19 cellular contexts compared by ENCODE assay signal in the genomic region with DNA sequence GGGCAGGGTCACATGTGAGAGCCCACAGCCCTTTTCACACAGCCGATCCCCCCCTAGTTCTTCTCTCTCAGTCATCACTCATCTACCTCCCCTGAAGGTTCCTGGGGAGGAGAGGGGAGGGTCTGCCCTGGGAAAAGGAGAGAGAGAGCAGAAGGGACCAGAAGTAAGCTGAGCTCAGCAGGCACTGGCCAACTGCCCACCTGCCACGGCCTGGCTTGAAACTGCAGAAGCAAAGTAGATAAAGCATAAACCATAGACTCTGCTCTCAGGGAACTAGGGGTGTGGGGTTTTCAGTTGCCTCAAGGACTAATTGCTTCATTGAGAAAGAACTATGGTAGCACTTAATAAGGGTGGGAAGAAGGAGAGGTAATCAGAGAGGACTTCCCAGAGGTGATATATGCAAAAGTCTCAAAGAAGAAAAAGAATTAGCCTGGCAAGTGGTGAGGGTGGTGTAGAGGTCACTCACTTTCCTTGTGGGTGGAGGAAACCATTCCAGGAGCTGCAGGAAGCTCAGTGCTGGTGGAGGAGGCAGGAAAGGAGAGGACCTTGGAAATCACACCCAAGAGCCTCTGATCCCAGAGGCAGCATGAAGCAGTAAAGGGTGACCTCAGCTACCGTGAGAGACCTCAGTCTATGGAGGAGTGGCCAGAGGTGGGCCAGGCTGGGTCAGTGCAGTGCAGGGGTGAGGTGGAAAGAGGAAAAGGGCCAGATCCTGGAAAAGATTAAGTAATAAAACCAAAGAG. TPM values are rescaled to one million over a fixed set of nuclear protein-coding genes. Genes with fewer than 3 reads are reported as not detected.
"Had no signal": no experiment of that assay in that cellular context is flagged by ENCODE, and none has a peak within 500 bp of the region (broad histone marks: within the 10 kb centered on the region; RNA-seq: fewer than 3 reads in every experiment).

No MANE protein-coding gene starts in this region.

- H3K27ac ChIP-seq: cardiac muscle cell, esophagus muscularis mucosa, gastroesophageal sphincter, heart left ventricle, pancreas, sigmoid colon, testis, upper lobe of right lung had no signal

- H3K9me3 Mint-ChIP-seq: activated naive CD8-positive, alpha-beta T cell treated with anti-CD3 and anti-CD28 coated beads for 36 hours; naive B cell; stimulated activated effector memory CD8-positive, alpha-beta T cell treated with anti-CD3 and anti-CD28 coated beads, Interleukin-12 subunit alpha, Interleukin-12 subunit beta, amount 100 ng/mL, for 72 hours; T-helper 2 cell treated with Interferon-gamma antibody and Interleukin-4, amounts not matched to agents 5 μg/mL and 100 μg/mL, for 36 hours; WTC11 had no signal

- ATAC-seq: activated CD4-positive, alpha-beta T cell treated with anti-CD3 and anti-CD28 coated beads for 36 hours; gastroesophageal sphincter; pancreas; stimulated activated effector memory CD8-positive, alpha-beta T cell treated with anti-CD3 and anti-CD28 coated beads, Interleukin-12 subunit alpha, Interleukin-12 subunit beta, amount 100 ng/mL, for 72 hours; upper lobe of right lung; WTC11 had no signal

- H3K27me3 ChIP-seq: cardiac muscle cell, esophagus muscularis mucosa, heart left ventricle, pancreas, testis, upper lobe of right lung had no signal

- H3K27me3 Mint-ChIP-seq: naive B cell had no signal

- H3K27ac Mint-ChIP-seq: activated CD4-positive, alpha-beta T cell treated with anti-CD3 and anti-CD28 coated beads for 36 hours; activated naive CD8-positive, alpha-beta T cell treated with anti-CD3 and anti-CD28 coated beads for 36 hours; memory B cell; stimulated activated effector memory CD8-positive, alpha-beta T cell treated with anti-CD3 and anti-CD28 coated beads, Interleukin-12 subunit alpha, Interleukin-12 subunit beta, amount 100 ng/mL, for 72 hours; T-helper 2 cell treated with Interferon-gamma antibody and Interleukin-4, amounts not matched to agents 5 μg/mL and 100 μg/mL, for 36 hours; WTC11 had no signal

- H3K9me3 ChIP-seq: esophagus muscularis mucosa, gastroesophageal sphincter, pancreas, sigmoid colon, testis, upper lobe of right lung had no signal

- H3K4me1 Mint-ChIP-seq: stimulated activated effector memory CD8-positive, alpha-beta T cell treated with anti-CD3 and anti-CD28 coated beads, Interleukin-12 subunit alpha, Interleukin-12 subunit beta, amount 100 ng/mL, for 72 hours had no signal

- H3K4me3 ChIP-seq: cardiac muscle cell, esophagus muscularis mucosa, gastroesophageal sphincter, heart left ventricle, pancreas, sigmoid colon, testis, upper lobe of right lung had no signal

- H3K4me1 ChIP-seq: esophagus muscularis mucosa, pancreas, sigmoid colon, upper lobe of right lung had no signal

- H3K36me3 Mint-ChIP-seq: activated naive CD8-positive, alpha-beta T cell treated with anti-CD3 and anti-CD28 coated beads for 36 hours; memory B cell; naive B cell; stimulated activated effector memory CD8-positive, alpha-beta T cell treated with anti-CD3 and anti-CD28 coated beads, Interleukin-12 subunit alpha, Interleukin-12 subunit beta, amount 100 ng/mL, for 72 hours; WTC11 had no signal

- H3K36me3 ChIP-seq: cardiac muscle cell, esophagus muscularis mucosa, gastroesophageal sphincter, heart left ventricle, pancreas, sigmoid colon, upper lobe of right lung had no signal

- DNase-seq: activated CD4-positive, alpha-beta T cell treated with anti-CD3 and anti-CD28 coated beads for 36 hours; activated CD4-positive, alpha-beta T cell treated with anti-CD3 and anti-CD28 coated beads, Interleukin-2, amount 50 U/mL, for 48 hours; activated naive CD8-positive, alpha-beta T cell treated with anti-CD3 and anti-CD28 coated beads for 36 hours; amygdala; heart left ventricle; naive B cell; pancreas; stimulated activated CD4-positive, alpha-beta T cell treated with anti-CD3 and anti-CD28 coated beads, Interleukin-4, amount 100 ng/mL, for 24 hours; testis; upper lobe of right lung had no signal

- H3K4me3 Mint-ChIP-seq: activated CD4-positive, alpha-beta T cell treated with anti-CD3 and anti-CD28 coated beads for 36 hours; activated naive CD8-positive, alpha-beta T cell treated with anti-CD3 and anti-CD28 coated beads for 36 hours; memory B cell; naive B cell; stimulated activated effector memory CD8-positive, alpha-beta T cell treated with anti-CD3 and anti-CD28 coated beads, Interleukin-12 subunit alpha, Interleukin-12 subunit beta, amount 100 ng/mL, for 72 hours; T-helper 2 cell treated with Interferon-gamma antibody and Interleukin-4, amounts not matched to agents 5 μg/mL and 100 μg/mL, for 36 hours; WTC11 had no signal

RNA-seq across cellular contexts. Expression of a gene that starts 17.2 kb away (rescaled TPM):
- total RNA-seq: kidney epithelial cell had no signal
